Comparison of ENCODE assay signal across 10 cellular contexts in genomic region chr6:148501178-148501590, GRCh38.
DNase-seq lines count a peak whose midpoint lies in the region; ATAC-seq, FAIRE-seq and TF ChIP-seq lines count a peak whose summit lies in the region.
"Had no signal": no experiment of that assay in that cellular context is flagged by ENCODE, and none has a peak within 500 bp of the region (broad histone marks: within the 10 kb centered on the region; RNA-seq: fewer than 3 reads in every experiment).

No MANE protein-coding gene starts in this region.

- CTCF ChIA-PET in HEK293T (lab: Yijun Ruan, JAX), result no interaction called here

- H3K9me3 Mint-ChIP-seq in stimulated activated memory B cell treated with anti-CD40 and anti-IgM and Interleukin-4, amounts not matched to agents 10 μg/mL and 1 μg/mL and 100 μg/mL, for 72 hours, result no peaks in the 10 kb centered on the region

- H3K4me3 Mint-ChIP-seq in stimulated activated memory B cell treated with anti-CD40 and anti-IgM and Interleukin-4, amounts not matched to agents 10 μg/mL and 1 μg/mL and 100 μg/mL, for 72 hours, result no peak overlapping the region

- H3K36me3 ChIP-seq in brain microvascular endothelial cell (replicated peaks), result no peaks in the 10 kb centered on the region

- peak; percentile 28 for DNase-seq in HEK293T (ENCODE audit: extremely low spot score)
- peak; percentile 90 for DNase-seq in brain microvascular endothelial cell
- DNase-seq in islet precursor cell, result peak; percentile 78
- peak; percentile 99 for DNase-seq in stromal cell of bone marrow (ENCODE audit: low read depth)
- no peak for DNase-seq in amniotic stem cell (lab: John Stamatoyannopoulos, UW)
- no peak for DNase-seq in GM12892 (ENCODE audit: insufficient read length)
- no peak for DNase-seq in nucleus accumbens (lab: John Stamatoyannopoulos, UW)

- TF ChIP-seq POLR2A in GM12892 (IDR thresholded peaks at IDR 0.05; ENCODE audit: low read depth, low read length), result no peak

- in situ Hi-C loops in brain microvascular endothelial cell (cut with HindIII; ENCODE audit: low pct_ligation_motif_present, low sequenced_read_pairs), result no loop called here

- TF ChIP-seq CTCF in brain microvascular endothelial cell (IDR thresholded peaks at IDR 0.05; ENCODE audit: low read depth, low read length, missing control alignments), result no peak

- peak overlapping the region; percentile 72 for H3K27ac ChIP-seq in brain microvascular endothelial cell

- H3K27me3 ChIP-seq in brain microvascular endothelial cell (replicated peaks), result no peaks in the 10 kb centered on the region

- no peak for FAIRE-seq in GM12892 (lab: Jason Lieb, UNC)
- FAIRE-seq: H1 had no signal

- H3K4me3 ChIP-seq in brain microvascular endothelial cell (ENCODE audit: low read depth, low read length), result no peak overlapping the region

- ATAC-seq in stimulated activated memory B cell treated with anti-CD40 and anti-IgM and Interleukin-4, amounts not matched to agents 10 μg/mL and 1 μg/mL and 100 μg/mL, for 72 hours, result no peak
- ATAC-seq: Panc1 had no signal

- H3K36me3 Mint-ChIP-seq in stimulated activated memory B cell treated with anti-CD40 and anti-IgM and Interleukin-4, amounts not matched to agents 10 μg/mL and 1 μg/mL and 100 μg/mL, for 72 hours, result no peaks in the 10 kb centered on the region

- H3K4me1 Mint-ChIP-seq in stimulated activated memory B cell treated with anti-CD40 and anti-IgM and Interleukin-4, amounts not matched to agents 10 μg/mL and 1 μg/mL and 100 μg/mL, for 72 hours, result no peaks in the 10 kb centered on the region

- POLR2A ChIA-PET in HEK293T (lab: Yijun Ruan, JAX), result no interaction called here

- no peak overlapping the region for H3K27ac Mint-ChIP-seq in stimulated activated memory B cell treated with anti-CD40 and anti-IgM and Interleukin-4, amounts not matched to agents 10 μg/mL and 1 μg/mL and 100 μg/mL, for 72 hours

- peaks cover 19% of the 10 kb centered on the region for H3K27me3 Mint-ChIP-seq in stimulated activated memory B cell treated with anti-CD40 and anti-IgM and Interleukin-4, amounts not matched to agents 10 μg/mL and 1 μg/mL and 100 μg/mL, for 72 hours

TF ChIP-seq in HEK293T, 16 proteins besides CTCF, POLR2A, EP300 and RAD21:
- TF ChIP-seq NFRKB (IDR thresholded peaks at IDR 0.05) (no peak), BHLHE40 (IDR thresholded peaks at IDR 0.05; ENCODE audit: borderline replicate concordance) (no peak), FOXA1 (IDR thresholded peaks at IDR 0.05) (no peak), LEF1 (IDR thresholded peaks at IDR 0.05; ENCODE audit: borderline replicate concordance) (no peak), FOXK2 (IDR thresholded peaks at IDR 0.05) (no peak), ARNT (IDR thresholded peaks at IDR 0.05) (no peak), TARDBP (IDR thresholded peaks at IDR 0.05) (no peak), SP1 (IDR thresholded peaks at IDR 0.05) (no peak), CTBP1 (IDR thresholded peaks at IDR 0.05; ENCODE audit: borderline replicate concordance) (no peak), FOXM1 (IDR thresholded peaks at IDR 0.05; ENCODE audit: borderline replicate concordance) (no peak), ELF4 (IDR thresholded peaks at IDR 0.05) (no peak), SUZ12 (IDR thresholded peaks at IDR 0.05) (no peak), L3MBTL2 (conservative IDR thresholded peaks at IDR 0.05) (no peak), ZNF384 (IDR thresholded peaks at IDR 0.05) (no peak), PKNOX1 (IDR thresholded peaks at IDR 0.05) (no peak), HDGF (IDR thresholded peaks at IDR 0.05; ENCODE audit: borderline replicate concordance) (no peak)

Comparison
In these comparisons a context has a peak if more than half of its experiments do, and no peak if none do; other contexts are left out.
1. DNase-seq: peak in HEK293T (single experiment), brain microvascular endothelial cell (single experiment), islet precursor cell (single experiment) and stromal cell of bone marrow (single experiment); none in amniotic stem cell (single experiment), GM12892 (single experiment) and nucleus accumbens (0 of 56).